9 cellular contexts compared by ENCODE assay signal in genomic region chr2:8003462-8004075, GRCh38.
DNase-seq lines count a peak whose midpoint lies in the region; ATAC-seq and TF ChIP-seq lines count a peak whose summit lies in the region.
"Had no signal": no experiment of that assay in that cellular context is flagged by ENCODE, and none has a peak within 500 bp of the region (broad histone marks: within the 10 kb centered on the region; RNA-seq: fewer than 3 reads in every experiment).

No MANE protein-coding gene starts in this region.

- TF ChIP-seq CTCF in breast epithelium (IDR thresholded peaks at IDR 0.05) (no peak), uterus (IDR thresholded peaks at IDR 0.05) (no peak)

- H3K9me3 ChIP-seq in breast epithelium (no peaks in the 10 kb centered on the region), uterus (no peaks in the 10 kb centered on the region)

- no peaks in the 10 kb centered on the region for H3K27me3 ChIP-seq in breast epithelium
- H3K27me3 ChIP-seq in mesendoderm (ENCODE audit: insufficient read depth, low read length, poor library complexity) = no peaks in the 10 kb centered on the region
- H3K27me3 ChIP-seq in uterus = no peaks in the 10 kb centered on the region

- intact Hi-C loops in breast epithelium (cut with DNase I; ENCODE audit: low total_unique reads) = no loop called here
- intact Hi-C loops in uterus (cut with DNase I; ENCODE audit: low total_unique reads) = no loop called here

- H2BK15ac ChIP-seq in mesendoderm (replicated peaks; ENCODE audit: low read depth) = no peak overlapping the region

- no peak overlapping the region for H4K8ac ChIP-seq in mesendoderm (ENCODE audit: low read depth, low read length)

- ATAC-seq in GM18861 (IDR thresholded peaks at IDR 0.05; ENCODE audit: unreplicated experiment) = no peak

- H3K27ac ChIP-seq in breast epithelium (peak overlapping the region; percentile 73 to 80), mesendoderm (ENCODE audit: low read depth, low read length) (no peak overlapping the region), uterus (peak overlapping the region; percentile 79 to 90)

- H3K56ac ChIP-seq in mesendoderm (ENCODE audit: low read length) = peak overlapping the region; percentile 38

- no peak for TF ChIP-seq POLR2A in breast epithelium (IDR thresholded peaks at IDR 0.05)
- no peak for TF ChIP-seq POLR2A in uterus (IDR thresholded peaks at IDR 0.05)

- H3K79me1 ChIP-seq in mesendoderm (ENCODE audit: low read length) = no peaks in the 10 kb centered on the region

- no peak overlapping the region for H4K5ac ChIP-seq in mesendoderm (ENCODE audit: low read length)

- H2BK5ac ChIP-seq in mesendoderm (ENCODE audit: low read length) = no peak overlapping the region

- WGBS in mesendoderm (ENCODE audit: extremely low coverage, insufficient coverage, low lambda C conversion rate) = no CpG with 5 or more reads among the region's 13 CpGs

- H3K79me2 ChIP-seq in mesendoderm (ENCODE audit: control insufficient read depth, insufficient read depth, low read length) = no peaks in the 10 kb centered on the region

- H3K9ac ChIP-seq in mesendoderm (ENCODE audit: low read length) = no peak overlapping the region

- H3K4me1 ChIP-seq in breast epithelium (no peaks in the 10 kb centered on the region), mesendoderm (ENCODE audit: control insufficient read depth, low read depth, low read length) (no peaks in the 10 kb centered on the region), uterus (no peaks in the 10 kb centered on the region)

- peak overlapping the region; percentile 71 for H3K18ac ChIP-seq in mesendoderm (ENCODE audit: low read length)

- H2AK5ac ChIP-seq in mesendoderm (ENCODE audit: low read length) = no peak overlapping the region

- H3K36me3 ChIP-seq in breast epithelium = no peaks in the 10 kb centered on the region
- H3K36me3 ChIP-seq in mesendoderm (ENCODE audit: control insufficient read depth, insufficient read depth, low read length) = no peaks in the 10 kb centered on the region
- H3K36me3 ChIP-seq in uterus = no peaks in the 10 kb centered on the region

- no peak overlapping the region for H3K4me2 ChIP-seq in mesendoderm (ENCODE audit: low read length)

- peak; percentile 28 for DNase-seq in NCI-H146 (lab: John Stamatoyannopoulos, UW)
- no peak for DNase-seq in NCI-H146 treated with DMSO at 0.1 percent for 48 hours (lab: John Stamatoyannopoulos, UW; ENCODE audit: unreplicated experiment)
- peak in 1 of 2 donors; percentile 22 for DNase-seq in breast epithelium (ENCODE audit: low spot score in 2 of 2)
- peak; percentile 31 for DNase-seq in mesendoderm
- DNase-seq in uterus = peak; percentile 60 to 65
- DNase-seq in NCI-H774 (lab: John Stamatoyannopoulos, UW) = no peak
- DNase-seq in medulla oblongata (ENCODE audit: extremely low spot score) = no peak
- DNase-seq: activated naive CD4-positive, alpha-beta T cell treated with anti-CD3 and anti-CD28 coated beads for 36 hours had no signal

- peak overlapping the region in 1 of 3 donors; percentile 29 for H3K4me3 ChIP-seq in breast epithelium
- H3K4me3 ChIP-seq in mesendoderm (ENCODE audit: low read length) = no peak overlapping the region
- peak overlapping the region in 1 of 2 donors; percentile 19 for H3K4me3 ChIP-seq in uterus

- H3K23ac ChIP-seq in mesendoderm (ENCODE audit: low read length) = no peak overlapping the region

- no peak overlapping the region for H2BK120ac ChIP-seq in mesendoderm (ENCODE audit: low read depth, low read length)

- peak overlapping the region; percentile 7 for H3K4ac ChIP-seq in mesendoderm (ENCODE audit: low read depth, low read length)

Comparison
In these comparisons a context has a peak if more than half of its experiments do, and no peak if none do; other contexts are left out.
1. DNase-seq: peak in NCI-H146 (single experiment), mesendoderm (single experiment) and uterus (2 of 2); none in NCI-H146 treated with DMSO at 0.1 percent for 48 hours (single experiment), NCI-H774 (single experiment) and medulla oblongata (single experiment).